14 cellular contexts compared by ENCODE assay signal in genomic region chr15:63482874-63483323, GRCh38. TPM values are rescaled to one million over a fixed set of nuclear protein-coding genes. Genes with fewer than 3 reads are reported as not detected.
DNase-seq lines count a peak whose midpoint lies in the region; ATAC-seq, FAIRE-seq and TF ChIP-seq lines count a peak whose summit lies in the region.
"Had no signal": no experiment of that assay in that cellular context is flagged by ENCODE, and none has a peak within 500 bp of the region (broad histone marks: within the 10 kb centered on the region; RNA-seq: fewer than 3 reads in every experiment).

No MANE protein-coding gene starts in this region.

- H3K36me3 Mint-ChIP-seq in naive B cell = no peaks in the 10 kb centered on the region

- peaks cover 45 to 87% (median 52%) of the 10 kb centered on the region in 3 donors for H3K4me1 Mint-ChIP-seq in naive B cell

- H3K4me1 ChIP-seq in OCI-LY3 (ENCODE audit: low read length) = peaks cover 94% of the 10 kb centered on the region
- H3K4me1 ChIP-seq: Caco-2 had no signal

- DNase-seq in Daoy (ENCODE audit: low read depth) (peak; percentile 64), bronchial epithelial cell (ENCODE audit: low read depth) (peak; percentile 65), naive B cell (no peak)
- no peak for DNase-seq in activated effector memory CD4-positive, alpha-beta T cell treated with Interleukin-2 at 50 U/mL for 16 hours
- DNase-seq: Caco-2; cortex of kidney; KBM-7; NCI-H187; SHP77 treated with DMSO at 0.1 percent for 48 hours; small intestine; stimulated activated naive CD8-positive, alpha-beta T cell treated with anti-CD3 and anti-CD28 coated beads, Interleukin-15, amount 100 ng/mL, for 72 hours had no signal

- no peaks in the 10 kb centered on the region for H3K9me3 Mint-ChIP-seq in naive B cell
- H3K9me3 Mint-ChIP-seq: stimulated activated naive CD8-positive, alpha-beta T cell treated with anti-CD3 and anti-CD28 coated beads, Interleukin-15, amount 100 ng/mL, for 72 hours had no signal

- FAIRE-seq in bronchial epithelial cell (lab: Jason Lieb, UNC) = no peak
- FAIRE-seq: small intestine had no signal

- no peaks in the 10 kb centered on the region for H4K20me1 ChIP-seq in OCI-LY3 (ENCODE audit: insufficient read depth, low read length)

- H3K9me3 ChIP-seq in OCI-LY3 (ENCODE audit: insufficient read depth, low read length) = no peaks in the 10 kb centered on the region
- H3K9me3 ChIP-seq: Caco-2 had no signal

- H3K4me2 ChIP-seq in OCI-LY3 (ENCODE audit: low read length) = peak overlapping the region; percentile 76; the same call in 1 of the 2 replicates

- H2AFZ ChIP-seq in OCI-LY3 (ENCODE audit: low read depth, low read length) = no peak overlapping the region

- peak overlapping the region; percentile 88 for H3K27ac ChIP-seq in OCI-LY3 (ENCODE audit: low read length)

- no peaks in the 10 kb centered on the region for H3K27me3 Mint-ChIP-seq in naive B cell
- H3K27me3 Mint-ChIP-seq: stimulated activated naive CD8-positive, alpha-beta T cell treated with anti-CD3 and anti-CD28 coated beads, Interleukin-15, amount 100 ng/mL, for 72 hours had no signal

- H3K27ac Mint-ChIP-seq in naive B cell = peak overlapping the region in 4 of 6 donors; percentile 4 to 100 (median 63)

- H3K4me3 Mint-ChIP-seq in naive B cell = peak overlapping the region in 1 of 8 donors; percentile 16

- H3K36me3 ChIP-seq in OCI-LY3 (replicated peaks; ENCODE audit: low read depth, low read length) = no peaks in the 10 kb centered on the region
- no peaks in the 10 kb centered on the region for H3K36me3 ChIP-seq in bronchial epithelial cell (ENCODE audit: control insufficient read depth, insufficient read depth, low read length)

- no peak for ATAC-seq in naive B cell (ENCODE audit: low read depth in 2 of 2)
- no peak for ATAC-seq in HG02973 (IDR thresholded peaks at IDR 0.05; ENCODE audit: unreplicated experiment)
- no peak for ATAC-seq in HG02759 (IDR thresholded peaks at IDR 0.05; ENCODE audit: unreplicated experiment)

- TF ChIP-seq CTCF in OCI-LY3 (IDR thresholded peaks at IDR 0.05; ENCODE audit: low read depth, low read length) = no peak
- no peak for TF ChIP-seq CTCF in bronchial epithelial cell (IDR thresholded peaks at IDR 0.05; ENCODE audit: insufficient read depth, low read length, severe bottlenecking)

- H3K27me3 ChIP-seq in OCI-LY3 (ENCODE audit: low read depth, low read length) (no peaks in the 10 kb centered on the region), bronchial epithelial cell (ENCODE audit: control insufficient read depth, insufficient read depth, low read length) (no peaks in the 10 kb centered on the region)

- H3K9ac ChIP-seq in OCI-LY3 (ENCODE audit: low read length) = 0 out of 2 replicates have a peak overlapping the region, but pooled peaks have one; percentile 2

- no peaks in the 10 kb centered on the region for H3K79me2 ChIP-seq in OCI-LY3 (ENCODE audit: low read length)

- H3K4me3 ChIP-seq in OCI-LY3 (ENCODE audit: low read length) (no peak overlapping the region), bronchial epithelial cell (ENCODE audit: low read depth, low read length) (no peak overlapping the region)

RNA-seq across cellular contexts. Expression of gene USP3, which starts 21.5 kb away (rescaled TPM):
- 28.1 and 35.7 TPM in 2 replicates for total RNA-seq in Daoy (2014; rRNA removed; shearing (Covaris generic))
- 83.2 and 83.3 TPM in 2 replicates for total RNA-seq in bronchial epithelial cell
- 10 to 100 TPM; 53.6 to 88.0 (median 58.7) TPM for polyA plus RNA-seq in naive B cell (ENCODE audit: low read depth in 6 of 6)

Comparison
In these comparisons a context has a peak if more than half of its experiments do, and no peak if none do; other contexts are left out.
1. DNase-seq: peak in Daoy (single experiment) and bronchial epithelial cell (single experiment); none in naive B cell (single experiment) and activated effector memory CD4-positive, alpha-beta T cell treated with Interleukin-2 at 50 U/mL for 16 hours (single experiment).